Comparison of ENCODE assay signal across 20 cellular contexts in the genomic region with DNA sequence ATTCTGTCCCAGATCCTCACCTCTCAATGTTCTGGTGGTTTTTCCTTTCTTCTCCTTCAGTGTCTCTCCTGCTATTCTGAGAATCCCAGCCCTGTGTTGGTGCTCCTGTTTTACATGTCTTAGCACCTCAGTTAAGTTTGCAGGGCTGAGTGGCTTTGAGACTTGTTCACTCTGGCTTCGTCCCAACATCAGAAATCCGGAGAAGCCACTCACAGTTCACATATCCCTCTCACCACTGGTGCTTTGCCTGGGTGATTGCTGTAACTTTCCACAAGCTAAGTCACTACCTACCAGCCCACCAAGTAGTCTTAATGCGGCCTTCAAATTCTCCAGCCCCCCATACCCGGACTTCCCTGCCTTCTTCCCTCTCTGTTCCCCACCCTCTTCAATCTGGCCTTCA. TPM values are rescaled to one million over a fixed set of nuclear protein-coding genes. Genes with fewer than 3 reads are reported as not detected.
A peak's percentile ranks its signal among the peaks of the same experiment; 100 is the strongest.
DNase-seq lines count a peak whose midpoint lies in the region; ATAC-seq and TF ChIP-seq lines count a peak whose summit lies in the region.
"Had no signal": no experiment of that assay in that cellular context is flagged by ENCODE, and none has a peak within 500 bp of the region (broad histone marks: within the 10 kb centered on the region; RNA-seq: fewer than 3 reads in every experiment).

No MANE protein-coding gene starts in this region.

- no peak overlapping the region for H3K27ac ChIP-seq in substantia nigra (ENCODE audit: low read depth, low read length, poor library complexity, severe bottlenecking)
- H3K27ac ChIP-seq in tibial artery: no peak overlapping the region
- H3K27ac ChIP-seq: BLaER1 treated with 17β-estradiol and CSF1 and Interleukin-3, amounts not matched to agents 10 nM and 100 nM; psoas muscle; testis had no signal

- TF ChIP-seq CTCF in CD14-positive monocyte (IDR thresholded peaks at IDR 0.05) (no peak), natural killer cell (IDR thresholded peaks at IDR 0.05) (no peak), tibial artery (IDR thresholded peaks at IDR 0.05) (no peak)

- no peaks in the 10 kb centered on the region for H3K27me3 Mint-ChIP-seq in activated CD4-positive, alpha-beta T cell treated with anti-CD3 and anti-CD28 coated beads for 36 hours
- H3K27me3 Mint-ChIP-seq in CD14-positive monocyte (ENCODE audit: low read depth in 3 of 3) (peaks cover 0 to 1% (median 0%) of the 10 kb centered on the region in 3 donors), natural killer cell (ENCODE audit: low read depth in 2 of 2) (no peaks in the 10 kb centered on the region)
- H3K27me3 Mint-ChIP-seq in activated T-helper 1 cell treated with anti-CD3 and anti-CD28 coated beads, Interleukin-12 subunit alpha, Interleukin-12 subunit beta, Interleukin-2, Interleukin-4 antibody, amounts not matched to agents 30 ng/mL and 10 ng/mL and 1 ng/mL, durations not matched to agents 14 hours and 24 hours and 36 hours (ENCODE audit: insufficient read depth): no peaks in the 10 kb centered on the region

- no peak overlapping the region for H3K4me3 ChIP-seq in tibial artery
- H3K4me3 ChIP-seq: BLaER1 treated with 17β-estradiol and CSF1 and Interleukin-3, amounts not matched to agents 10 nM and 100 nM; heart left ventricle; psoas muscle; skin epidermis; testis had no signal

- H3K36me3 Mint-ChIP-seq in activated CD4-positive, alpha-beta T cell treated with anti-CD3 and anti-CD28 coated beads for 36 hours (ENCODE audit: low read depth): peaks cover 71% of the 10 kb centered on the region
- H3K36me3 Mint-ChIP-seq in CD14-positive monocyte: peaks cover 49 to 65% of the 10 kb centered on the region in 2 donors
- H3K36me3 Mint-ChIP-seq in activated T-helper 1 cell treated with anti-CD3 and anti-CD28 coated beads, Interleukin-12 subunit alpha, Interleukin-12 subunit beta, Interleukin-2, Interleukin-4 antibody, amounts not matched to agents 30 ng/mL and 10 ng/mL and 1 ng/mL, durations not matched to agents 14 hours and 24 hours and 36 hours (ENCODE audit: low read depth): peaks cover 54% of the 10 kb centered on the region
- H3K36me3 Mint-ChIP-seq in natural killer cell: peaks cover 9% of the 10 kb centered on the region

- no peak for ATAC-seq in activated CD4-positive, alpha-beta T cell treated with anti-CD3 and anti-CD28 coated beads for 36 hours
- no peak for ATAC-seq in natural killer cell
- no peak for ATAC-seq in HG03045 (IDR thresholded peaks at IDR 0.05; ENCODE audit: unreplicated experiment)
- ATAC-seq: psoas muscle had no signal

- POLR2A ChIA-PET in activated CD4-positive, alpha-beta T cell treated with anti-CD3 and anti-CD28 coated beads for 36 hours (lab: Charles Lee): no interaction called here

- intact Hi-C loops in activated CD4-positive, alpha-beta T cell treated with anti-CD3 and anti-CD28 coated beads for 36 hours (cut with DNase I, micrococcal nuclease): loop anchor here in 1 of 2 experiments (5.0 kb wide), 1 partner anchor 34 kb away; no protein-coding TSS in a partner anchor
- intact Hi-C loops in CD14-positive monocyte (cut with micrococcal nuclease): no loop called here
- intact Hi-C loops in activated T-helper 1 cell treated with anti-CD3 and anti-CD28 coated beads, Interleukin-12 subunit alpha, Interleukin-12 subunit beta, Interleukin-2, Interleukin-4 antibody, amounts not matched to agents 30 ng/mL and 10 ng/mL and 1 ng/mL, durations not matched to agents 14 hours and 24 hours and 36 hours (cut with micrococcal nuclease): loop anchor here (2.0 kb wide), 1 partner anchor 15 kb away; no protein-coding TSS in a partner anchor
- intact Hi-C loops in natural killer cell (cut with micrococcal nuclease): loop anchor here (5.0 kb wide), 1 partner anchor 34 kb away; no protein-coding TSS in a partner anchor
- intact Hi-C loops in tibial artery (cut with DNase I; ENCODE audit: low total_unique reads): loop anchor here (5.0 kb wide), 1 partner anchor 54 kb away; no protein-coding TSS in a partner anchor

- peaks cover 0 to 11% (median 3%) of the 10 kb centered on the region in 4 donors for H3K4me1 ChIP-seq in tibial artery
- H3K4me1 ChIP-seq: psoas muscle had no signal

- H3K27ac Mint-ChIP-seq in activated CD4-positive, alpha-beta T cell treated with anti-CD3 and anti-CD28 coated beads for 36 hours: peak overlapping the region; percentile 93
- H3K27ac Mint-ChIP-seq in CD14-positive monocyte (peak overlapping the region in 4 of 7 donors; percentile 16 to 78 (median 24)), natural killer cell (peak overlapping the region; percentile 79 to 91)
- H3K27ac Mint-ChIP-seq in activated T-helper 1 cell treated with anti-CD3 and anti-CD28 coated beads, Interleukin-12 subunit alpha, Interleukin-12 subunit beta, Interleukin-2, Interleukin-4 antibody, amounts not matched to agents 30 ng/mL and 10 ng/mL and 1 ng/mL, durations not matched to agents 14 hours and 24 hours and 36 hours: peak overlapping the region; percentile 88
- H3K27ac Mint-ChIP-seq: endodermal cell had no signal

- peaks cover 70% of the 10 kb centered on the region for H3K4me1 Mint-ChIP-seq in activated CD4-positive, alpha-beta T cell treated with anti-CD3 and anti-CD28 coated beads for 36 hours
- H3K4me1 Mint-ChIP-seq in CD14-positive monocyte (peaks cover 11% of the 10 kb centered on the region), natural killer cell (peaks cover 73 to 77% of the 10 kb centered on the region in 2 donors)
- H3K4me1 Mint-ChIP-seq in activated T-helper 1 cell treated with anti-CD3 and anti-CD28 coated beads, Interleukin-12 subunit alpha, Interleukin-12 subunit beta, Interleukin-2, Interleukin-4 antibody, amounts not matched to agents 30 ng/mL and 10 ng/mL and 1 ng/mL, durations not matched to agents 14 hours and 24 hours and 36 hours (ENCODE audit: low read depth): peaks cover 67% of the 10 kb centered on the region
- H3K4me1 Mint-ChIP-seq: endodermal cell had no signal

- no peak for DNase-seq in activated CD4-positive, alpha-beta T cell treated with anti-CD3 and anti-CD28 coated beads for 36 hours
- DNase-seq in activated CD4-positive, alpha-beta T cell treated with anti-CD3 and anti-CD28 coated beads, Interleukin-2, amount 50 U/mL, for 1 hour: no peak
- DNase-seq in CD14-positive monocyte (ENCODE audit: low spot score) (no peak), natural killer cell (no peak), substantia nigra (lab: John Stamatoyannopoulos, UW) (no peak), tibial artery (no peak)
- no peak for DNase-seq in activated T-helper 1 cell treated with anti-CD3 and anti-CD28 coated beads, Interleukin-12 subunit alpha, Interleukin-12 subunit beta, Interleukin-2, Interleukin-4 antibody, amounts not matched to agents 30 ng/mL and 10 ng/mL and 1 ng/mL, durations not matched to agents 14 hours and 24 hours and 36 hours (ENCODE audit: low spot score)
- DNase-seq: activated CD4-positive, alpha-beta T cell treated with anti-CD3 and anti-CD28 coated beads for 1 hour; endodermal cell; heart left ventricle; NCI-H1417 treated with DMSO at 0.1 percent for 48 hours; NCI-H2171; NCI-H526 treated with DMSO at 0.1 percent for 48 hours; psoas muscle; SHP77 treated with DMSO at 0.1 percent for 48 hours; stimulated activated CD4-positive, alpha-beta T cell treated with anti-CD3 and anti-CD28 coated beads, Interleukin-4, amount 100 ng/mL, for 1 hour; testis had no signal

- H3K9me3 ChIP-seq in tibial artery: no peaks in the 10 kb centered on the region
- H3K9me3 ChIP-seq: BLaER1 treated with 17β-estradiol and CSF1 and Interleukin-3, amounts not matched to agents 10 nM and 100 nM; heart left ventricle; psoas muscle; testis had no signal

- no peak overlapping the region for H3K4me3 Mint-ChIP-seq in activated CD4-positive, alpha-beta T cell treated with anti-CD3 and anti-CD28 coated beads for 36 hours
- no peak overlapping the region for H3K4me3 Mint-ChIP-seq in CD14-positive monocyte
- peak overlapping the region; percentile 20 for H3K4me3 Mint-ChIP-seq in activated T-helper 1 cell treated with anti-CD3 and anti-CD28 coated beads, Interleukin-12 subunit alpha, Interleukin-12 subunit beta, Interleukin-2, Interleukin-4 antibody, amounts not matched to agents 30 ng/mL and 10 ng/mL and 1 ng/mL, durations not matched to agents 14 hours and 24 hours and 36 hours
- H3K4me3 Mint-ChIP-seq in natural killer cell: peak overlapping the region; percentile 25
- H3K4me3 Mint-ChIP-seq: endodermal cell had no signal

- no peaks in the 10 kb centered on the region for H3K27me3 ChIP-seq in tibial artery
- H3K27me3 ChIP-seq: BLaER1 treated with 17β-estradiol and CSF1 and Interleukin-3, amounts not matched to agents 10 nM and 100 nM; heart left ventricle; testis had no signal

- peaks cover 2% of the 10 kb centered on the region for H3K9me3 Mint-ChIP-seq in activated CD4-positive, alpha-beta T cell treated with anti-CD3 and anti-CD28 coated beads for 36 hours (ENCODE audit: low read depth)
- H3K9me3 Mint-ChIP-seq in CD14-positive monocyte (peaks cover 0 to 2% (median 0%) of the 10 kb centered on the region in 7 donors), natural killer cell (no peaks in the 10 kb centered on the region)
- no peaks in the 10 kb centered on the region for H3K9me3 Mint-ChIP-seq in activated T-helper 1 cell treated with anti-CD3 and anti-CD28 coated beads, Interleukin-12 subunit alpha, Interleukin-12 subunit beta, Interleukin-2, Interleukin-4 antibody, amounts not matched to agents 30 ng/mL and 10 ng/mL and 1 ng/mL, durations not matched to agents 14 hours and 24 hours and 36 hours
- H3K9me3 Mint-ChIP-seq: endodermal cell had no signal

- CTCF ChIA-PET in activated CD4-positive, alpha-beta T cell treated with anti-CD3 and anti-CD28 coated beads for 36 hours (lab: Charles Lee): interaction anchor here (1.0 to 3.9 kb wide), 3 partner anchors 28 to 157 kb away, joined by 3 to 29 read pairs (median 4); no protein-coding TSS in a partner anchor

- H3K36me3 ChIP-seq in tibial artery: no peaks in the 10 kb centered on the region

RNA-seq across cellular contexts. Expression of gene CYFIP2, which starts 40.2 kb away (rescaled TPM):
- 100 to 1,000 TPM; 277 to 526 TPM for total RNA-seq in activated CD4-positive, alpha-beta T cell treated with anti-CD3 and anti-CD28 coated beads for 36 hours
- polyA plus RNA-seq in CD14-positive monocyte: 10 to 100 TPM; 33.6 to 45.6 TPM
- 173 and 175 TPM in 2 replicates for total RNA-seq in activated T-helper 1 cell treated with anti-CD3 and anti-CD28 coated beads, Interleukin-12 subunit alpha, Interleukin-12 subunit beta, Interleukin-2, Interleukin-4 antibody, amounts not matched to agents 30 ng/mL and 10 ng/mL and 1 ng/mL, durations not matched to agents 14 hours and 24 hours and 36 hours
- total RNA-seq in natural killer cell: 100 to 1,000 TPM; 464 to 542 (median 532) TPM

Comparison
In these comparisons a context has a peak if more than half of its experiments do, and no peak if none do; other contexts are left out.
1. H3K27ac Mint-ChIP-seq: peak in every context shown above with its lines; median percentile 93 in activated CD4-positive, alpha-beta T cell treated with anti-CD3 and anti-CD28 coated beads for 36 hours; 88 in activated T-helper 1 cell treated with anti-CD3 and anti-CD28 coated beads, Interleukin-12 subunit alpha, Interleukin-12 subunit beta, Interleukin-2, Interleukin-4 antibody, amounts not matched to agents 30 ng/mL and 10 ng/mL and 1 ng/mL, durations not matched to agents 14 hours and 24 hours and 36 hours; 85 in natural killer cell; 24 in CD14-positive monocyte.
2. H3K4me3 Mint-ChIP-seq: peak in activated T-helper 1 cell treated with anti-CD3 and anti-CD28 coated beads, Interleukin-12 subunit alpha, Interleukin-12 subunit beta, Interleukin-2, Interleukin-4 antibody, amounts not matched to agents 30 ng/mL and 10 ng/mL and 1 ng/mL, durations not matched to agents 14 hours and 24 hours and 36 hours (single experiment) and natural killer cell (single experiment); none in activated CD4-positive, alpha-beta T cell treated with anti-CD3 and anti-CD28 coated beads for 36 hours (single experiment) and CD14-positive monocyte (0 of 2).
3. intact Hi-C loops: an anchor here in activated T-helper 1 cell treated with anti-CD3 and anti-CD28 coated beads, Interleukin-12 subunit alpha, Interleukin-12 subunit beta, Interleukin-2, Interleukin-4 antibody, amounts not matched to agents 30 ng/mL and 10 ng/mL and 1 ng/mL, durations not matched to agents 14 hours and 24 hours and 36 hours (2.0 kb wide), natural killer cell (5.0 kb wide) and tibial artery (5.0 kb wide); none called in CD14-positive monocyte.